15 cellular contexts compared by ENCODE assay signal in genomic region chr7:14309432-14309831, GRCh38.
DNase-seq lines count a peak whose midpoint lies in the region; ATAC-seq, FAIRE-seq and TF ChIP-seq lines count a peak whose summit lies in the region.
"Had no signal": no experiment of that assay in that cellular context is flagged by ENCODE, and none has a peak within 500 bp of the region (broad histone marks: within the 10 kb centered on the region; RNA-seq: fewer than 3 reads in every experiment).

No MANE protein-coding gene starts in this region.

- no peak overlapping the region for H3K9ac ChIP-seq in GM12878 (ENCODE audit: control insufficient read depth, insufficient read depth, low read length)
- H3K9ac ChIP-seq: BLaER1 had no signal

- CTCF ChIA-PET in GM12878 (lab: Yijun Ruan, JAX): no interaction called here

- DNase-seq in NOMO-1 treated with DMSO at 0.1 percent for 48 hours (lab: John Stamatoyannopoulos, UW; ENCODE audit: unreplicated experiment): peak; percentile 2
- no peak for DNase-seq in NOMO-1 (lab: John Stamatoyannopoulos, UW; ENCODE audit: unreplicated experiment in 2 of 2)
- DNase-seq in MV-4-11 (lab: John Stamatoyannopoulos, UW): peak; percentile 1
- DNase-seq in GM12878 (ENCODE audit: low read depth, low spot score): no peak
- DNase-seq in MG63: no peak
- DNase-seq: 8988T, AML-193, DMS53, GF-D8, HCEC 1CT, HFFc6 had no signal

- no peak for TF ChIP-seq RAD21 in GM12878 (IDR thresholded peaks at IDR 0.05; ENCODE audit: insufficient read depth, low read depth, low read length)

- H3K27me3 ChIP-seq in GM12878 (replicated peaks in 1 of 2; ENCODE audit: control insufficient read depth in 2 of 2, insufficient read depth in 2 of 2, low read length in 1 of 2) (no peaks in the 10 kb centered on the region), MG63 (no peaks in the 10 kb centered on the region)
- H3K27me3 ChIP-seq: BLaER1 had no signal

- no peaks in the 10 kb centered on the region for H3K4me1 ChIP-seq in GM12878 (ENCODE audit: control insufficient read depth, insufficient read depth, low read length)
- H3K4me1 ChIP-seq: BLaER1 had no signal

- no peak for TF ChIP-seq CTCF in GM12878 (IDR thresholded peaks at IDR 0.05 in 2 of 3, conservative IDR thresholded peaks at IDR 0.05 in 1 of 3; ENCODE audit: control insufficient read depth in 2 of 3, extremely low read depth in 1 of 3, insufficient read depth in 1 of 3, low read depth in 3 of 3, low read length in 3 of 3)

- no peak overlapping the region for H3K4me3 ChIP-seq in GM12878
- no peak overlapping the region for H3K4me3 ChIP-seq in MG63
- H3K4me3 ChIP-seq: BLaER1 had no signal

- no peak for TF ChIP-seq EP300 in GM12878 (IDR thresholded peaks at IDR 0.05; ENCODE audit: borderline replicate concordance in 1 of 2, control insufficient read depth in 1 of 2, low read depth in 2 of 2, low read length in 2 of 2)

- no peak overlapping the region for H3K4me2 ChIP-seq in GM12878 (ENCODE audit: control insufficient read depth, insufficient read depth)
- H3K4me2 ChIP-seq: BLaER1 had no signal

- FAIRE-seq in GM12878 (lab: Jason Lieb, UNC): no peak
- FAIRE-seq: GM18507 had no signal

- RAD21 ChIA-PET in GM12878 (lab: Charles Lee; ENCODE audit: unreplicated experiment): no interaction called here

- POLR2A ChIA-PET in GM12878 (lab: Charles Lee): no interaction called here

- H3K9me3 ChIP-seq in GM12878 (replicated peaks; ENCODE audit: control insufficient read depth, insufficient read depth, low read length) (no peaks in the 10 kb centered on the region), MG63 (no peaks in the 10 kb centered on the region)
- H3K9me3 ChIP-seq: BLaER1 had no signal

- H3K36me3 ChIP-seq in GM12878 (ENCODE audit: control insufficient read depth in 2 of 2, insufficient read depth in 2 of 2, low read length in 1 of 2) (no peaks in the 10 kb centered on the region), MG63 (no peaks in the 10 kb centered on the region)
- H3K36me3 ChIP-seq: BLaER1 had no signal

- no TSS peak for BruUV-seq in GM12878 (replicated peaks; lab: Mats Ljungman, UMichigan)

- no peak overlapping the region for H2AFZ ChIP-seq in GM12878 (ENCODE audit: control insufficient read depth, low read depth, low read length)

- ATAC-seq in GM12878: no peak
- ATAC-seq in HG03139 (IDR thresholded peaks at IDR 0.05; ENCODE audit: unreplicated experiment): no peak
- ATAC-seq in HG03095 (IDR thresholded peaks at IDR 0.05; ENCODE audit: unreplicated experiment): no peak

- no peaks in the 10 kb centered on the region for H4K20me1 ChIP-seq in GM12878 (ENCODE audit: control insufficient read depth, insufficient read depth)
- H4K20me1 ChIP-seq: BLaER1 had no signal

- no peak for TF ChIP-seq POLR2A in GM12878 (IDR thresholded peaks at IDR 0.05; ENCODE audit: low read depth, low read length)

- SMC1A ChIA-PET in GM12878 (lab: Charles Lee; ENCODE audit: uncharacterized antibody, unreplicated experiment): interaction anchor here (0.9 kb wide), 1 partner anchor 11 kb away, joined by 4 read pairs; no protein-coding TSS in a partner anchor

- intact Hi-C loops in GM12878 (cut with micrococcal nuclease; ENCODE audit: unreplicated experiment): no loop called here

- H3K27ac ChIP-seq in GM12878 (ENCODE audit: control insufficient read depth, insufficient read depth): no peak overlapping the region
- H3K27ac ChIP-seq: BLaER1 had no signal

- in situ Hi-C loops in GM12878 (cut with MboI): no loop called here

- H3K79me2 ChIP-seq in GM12878 (ENCODE audit: control insufficient read depth, insufficient read depth, low read length): no peaks in the 10 kb centered on the region

TF ChIP-seq in GM12878, 131 proteins besides CTCF, POLR2A, EP300 and RAD21:
- TF ChIP-seq SPI1 (IDR thresholded peaks at IDR 0.05; ENCODE audit: borderline replicate concordance, insufficient read depth, low read depth, low read length) (peak; percentile 69; the same call in 1 of the 2 replicates), WRNIP1 (IDR thresholded peaks at IDR 0.05; ENCODE audit: borderline replicate concordance, low read depth, low read length) (no peak)
TF ChIP-seq in GM12878: peak in this region for 1.

Comparison
In these comparisons a context has a peak if more than half of its experiments do, and no peak if none do; other contexts are left out.
1. DNase-seq: peak in NOMO-1 treated with DMSO at 0.1 percent for 48 hours (single experiment) and MV-4-11 (single experiment); none in NOMO-1 (0 of 2), GM12878 (single experiment) and MG63 (single experiment).